8 cellular contexts compared by ENCODE assay signal in the genomic region with DNA sequence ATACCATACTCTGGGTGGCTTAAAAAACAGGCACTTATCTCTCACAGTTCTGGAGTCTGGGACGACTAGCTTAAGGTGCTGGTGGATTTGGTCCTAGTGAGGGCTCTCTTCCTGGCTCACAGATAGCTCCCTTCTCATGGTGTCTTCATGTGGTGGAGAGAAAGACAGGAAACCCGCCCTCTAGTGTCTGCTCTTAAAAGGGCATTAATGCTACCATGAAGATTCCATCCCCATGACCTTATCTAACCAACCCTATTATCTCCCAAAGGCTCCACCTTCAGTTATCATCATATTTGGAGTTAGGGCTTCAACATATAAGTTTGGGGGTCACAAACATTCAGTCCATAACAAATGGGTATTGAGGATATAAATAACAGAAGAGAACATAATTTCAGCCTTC.
A peak's percentile ranks its signal among the peaks of the same experiment; 100 is the strongest.
DNase-seq lines count a peak whose midpoint lies in the region; ATAC-seq and TF ChIP-seq lines count a peak whose summit lies in the region.

No MANE protein-coding gene starts in this region.

- TF ChIP-seq CTCF in 22Rv1 (IDR thresholded peaks at IDR 0.05) (peak; percentile 83), body of pancreas (IDR thresholded peaks at IDR 0.05) (peak in 6 of 7 experiments; percentile 27 to 45 (median 38)), prostate gland (IDR thresholded peaks at IDR 0.05) (peak in 2 of 4 experiments; percentile 27 to 33)

- no peaks in the 10 kb centered on the region for H3K36me3 ChIP-seq in body of pancreas (replicated peaks in 1 of 2; ENCODE audit: insufficient read depth in 1 of 2, low read depth in 2 of 2)
- H3K36me3 ChIP-seq in prostate gland = no peaks in the 10 kb centered on the region

- ATAC-seq in GM19035 (IDR thresholded peaks at IDR 0.05; ENCODE audit: unreplicated experiment) (peak; percentile 86), body of pancreas (no peak), GM21737 (IDR thresholded peaks at IDR 0.05; ENCODE audit: unreplicated experiment) (no peak)

- WGBS in body of pancreas, 2 donors = 31 to 38% methylated on average over 2 of the region's 2 CpGs
- 41% methylated on average over 2 of the region's 2 CpGs for WGBS in prostate gland

- TF ChIP-seq POLR2A in body of pancreas (IDR thresholded peaks at IDR 0.05) (no peak), prostate gland (IDR thresholded peaks at IDR 0.05) (no peak)

- H3K27me3 ChIP-seq in body of pancreas (no peaks in the 10 kb centered on the region), prostate gland (replicated peaks; ENCODE audit: insufficient read depth) (no peaks in the 10 kb centered on the region)

- H3K27ac ChIP-seq in 22Rv1 (no peak overlapping the region), body of pancreas (no peak overlapping the region), prostate gland (no peak overlapping the region)

- H3K4me3 ChIP-seq in body of pancreas = no peak overlapping the region
- H3K4me3 ChIP-seq in prostate gland = no peak overlapping the region

- H3K9me3 ChIP-seq in body of pancreas (no peaks in the 10 kb centered on the region), prostate gland (no peaks in the 10 kb centered on the region)

- peak; percentile 38 for TF ChIP-seq RAD21 in Ishikawa (IDR thresholded peaks at IDR 0.05; ENCODE audit: low read depth)

- DNase-seq in body of pancreas (no peak), prostate gland (ENCODE audit: low spot score) (peak; percentile 5), globus pallidus (ENCODE audit: low spot score) (no peak), DMS114 treated with DMSO at 0.1 percent for 48 hours (lab: John Stamatoyannopoulos, UW; ENCODE audit: unreplicated experiment) (no peak)

- no peak for TF ChIP-seq EP300 in Ishikawa (IDR thresholded peaks at IDR 0.05; ENCODE audit: borderline replicate concordance)

- H3K4me1 ChIP-seq in body of pancreas = no peaks in the 10 kb centered on the region
- H3K4me1 ChIP-seq in prostate gland (replicated peaks) = no peaks in the 10 kb centered on the region

- intact Hi-C loops in body of pancreas (cut with DNase I) = no loop called here
- intact Hi-C loops in prostate gland (cut with DNase I) = no loop called here

TF ChIP-seq in Ishikawa, 13 proteins besides CTCF, POLR2A, EP300 and RAD21:
- TF ChIP-seq TAF1 (IDR thresholded peaks at IDR 0.05; ENCODE audit: low read depth) = no peak
- TF ChIP-seq CEBPB (IDR thresholded peaks at IDR 0.05) = no peak
- no peak for TF ChIP-seq FOXM1 (IDR thresholded peaks at IDR 0.05; ENCODE audit: borderline replicate concordance, low read depth)
- TF ChIP-seq TEAD4 (IDR thresholded peaks at IDR 0.05) = no peak
- no peak for TF ChIP-seq YY1 (IDR thresholded peaks at IDR 0.05; ENCODE audit: low read depth)
- TF ChIP-seq, protein P1, sequence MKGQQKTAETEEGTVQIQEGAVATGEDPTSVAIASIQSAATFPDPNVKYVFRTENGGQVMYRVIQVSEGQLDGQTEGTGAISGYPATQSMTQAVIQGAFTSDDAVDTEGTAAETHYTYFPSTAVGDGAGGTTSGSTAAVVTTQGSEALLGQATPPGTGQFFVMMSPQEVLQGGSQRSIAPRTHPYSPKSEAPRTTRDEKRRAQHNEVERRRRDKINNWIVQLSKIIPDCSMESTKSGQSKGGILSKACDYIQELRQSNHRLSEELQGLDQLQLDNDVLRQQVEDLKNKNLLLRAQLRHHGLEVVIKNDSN (IDR thresholded peaks at IDR 0.05) = no peak
- TF ChIP-seq, protein P2, sequence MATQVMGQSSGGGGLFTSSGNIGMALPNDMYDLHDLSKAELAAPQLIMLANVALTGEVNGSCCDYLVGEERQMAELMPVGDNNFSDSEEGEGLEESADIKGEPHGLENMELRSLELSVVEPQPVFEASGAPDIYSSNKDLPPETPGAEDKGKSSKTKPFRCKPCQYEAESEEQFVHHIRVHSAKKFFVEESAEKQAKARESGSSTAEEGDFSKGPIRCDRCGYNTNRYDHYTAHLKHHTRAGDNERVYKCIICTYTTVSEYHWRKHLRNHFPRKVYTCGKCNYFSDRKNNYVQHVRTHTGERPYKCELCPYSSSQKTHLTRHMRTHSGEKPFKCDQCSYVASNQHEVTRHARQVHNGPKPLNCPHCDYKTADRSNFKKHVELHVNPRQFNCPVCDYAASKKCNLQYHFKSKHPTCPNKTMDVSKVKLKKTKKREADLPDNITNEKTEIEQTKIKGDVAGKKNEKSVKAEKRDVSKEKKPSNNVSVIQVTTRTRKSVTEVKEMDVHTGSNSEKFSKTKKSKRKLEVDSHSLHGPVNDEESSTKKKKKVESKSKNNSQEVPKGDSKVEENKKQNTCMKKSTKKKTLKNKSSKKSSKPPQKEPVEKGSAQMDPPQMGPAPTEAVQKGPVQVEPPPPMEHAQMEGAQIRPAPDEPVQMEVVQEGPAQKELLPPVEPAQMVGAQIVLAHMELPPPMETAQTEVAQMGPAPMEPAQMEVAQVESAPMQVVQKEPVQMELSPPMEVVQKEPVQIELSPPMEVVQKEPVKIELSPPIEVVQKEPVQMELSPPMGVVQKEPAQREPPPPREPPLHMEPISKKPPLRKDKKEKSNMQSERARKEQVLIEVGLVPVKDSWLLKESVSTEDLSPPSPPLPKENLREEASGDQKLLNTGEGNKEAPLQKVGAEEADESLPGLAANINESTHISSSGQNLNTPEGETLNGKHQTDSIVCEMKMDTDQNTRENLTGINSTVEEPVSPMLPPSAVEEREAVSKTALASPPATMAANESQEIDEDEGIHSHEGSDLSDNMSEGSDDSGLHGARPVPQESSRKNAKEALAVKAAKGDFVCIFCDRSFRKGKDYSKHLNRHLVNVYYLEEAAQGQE (IDR thresholded peaks at IDR 0.05; ENCODE audit: low read depth) = no peak
- TF ChIP-seq, protein P3, sequence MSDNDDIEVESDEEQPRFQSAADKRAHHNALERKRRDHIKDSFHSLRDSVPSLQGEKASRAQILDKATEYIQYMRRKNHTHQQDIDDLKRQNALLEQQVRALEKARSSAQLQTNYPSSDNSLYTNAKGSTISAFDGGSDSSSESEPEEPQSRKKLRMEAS (IDR thresholded peaks at IDR 0.05) = no peak
- TF ChIP-seq CREB1 (IDR thresholded peaks at IDR 0.05; ENCODE audit: low read depth) = no peak
- no peak for TF ChIP-seq EGR1 (IDR thresholded peaks at IDR 0.05)
